ENCODE assay signal across 10 cellular contexts in genomic region chr12:122837306-122838265, GRCh38. TPM values are rescaled to one million over a fixed set of nuclear protein-coding genes. Genes with fewer than 3 reads are reported as not detected.
DNase-seq lines count a peak whose midpoint lies in the region; ATAC-seq and TF ChIP-seq lines count a peak whose summit lies in the region.
"Had no signal": no experiment of that assay in that cellular context is flagged by ENCODE, and none has a peak within 500 bp of the region (broad histone marks: within the 10 kb centered on the region; RNA-seq: fewer than 3 reads in every experiment).

No MANE protein-coding gene starts in this region.

- H3K79me2 ChIP-seq in PC-3 (ENCODE audit: low read length) (peaks cover 60% of the 10 kb centered on the region), SK-N-SH (ENCODE audit: insufficient read depth) (peaks cover 27% of the 10 kb centered on the region)

- TF ChIP-seq CTCF in PC-3 (conservative IDR thresholded peaks at IDR 0.05; ENCODE audit: low read depth, low read length) (no peak), SK-N-SH (IDR thresholded peaks at IDR 0.05) (no peak), GM13976 (IDR thresholded peaks at IDR 0.05; ENCODE audit: borderline replicate concordance, control extremely low read depth, extremely low read depth, insufficient read depth, missing control alignments) (no peak)

- H3K4me1 ChIP-seq in PC-3 (ENCODE audit: insufficient read depth, low read length) (peaks cover 56% of the 10 kb centered on the region), SK-N-SH (ENCODE audit: control insufficient read depth in 1 of 2, insufficient read depth in 2 of 2, low read depth in 1 of 2, low read length in 1 of 2) (peaks cover 18 to 37% of the 10 kb centered on the region in 2 experiments)

- TF ChIP-seq EP300 in SK-N-SH (IDR thresholded peaks at IDR 0.05; ENCODE audit: borderline replicate concordance in 1 of 2, low read depth in 1 of 2, low read length in 1 of 2) = no peak

- peaks cover 23% of the 10 kb centered on the region for H3K4me1 Mint-ChIP-seq in activated CD8-positive, alpha-beta memory T cell treated with anti-CD3 and anti-CD28 coated beads, Interleukin-2, amount 10 ng/mL, durations not matched to agents 7 days and 5 days
- H3K4me1 Mint-ChIP-seq in stimulated activated memory B cell treated with anti-CD40 and anti-IgM and Interleukin-4, amounts not matched to agents 10 μg/mL and 1 μg/mL and 100 μg/mL, for 72 hours = peaks cover 74% of the 10 kb centered on the region

- H3K9me3 ChIP-seq in PC-3 (ENCODE audit: low read length) (no peaks in the 10 kb centered on the region), iPS-18c (ENCODE audit: control insufficient read depth, insufficient read depth, low read length) (no peaks in the 10 kb centered on the region), SK-N-SH (no peaks in the 10 kb centered on the region)

- no TSS peak for BruUV-seq in PC-3 (replicated peaks; lab: Mats Ljungman, UMichigan)

- no peak overlapping the region for H3K27ac ChIP-seq in PC-3 (ENCODE audit: low read length)
- no peak overlapping the region for H3K27ac ChIP-seq in SK-N-SH (ENCODE audit: low read depth in 2 of 2, low read length in 1 of 2)

- in situ Hi-C loops in GM13976 (cut with MboI; ENCODE audit: low sequenced_read_pairs, unreplicated experiment) = no loop called here

- H3F3A ChIP-seq in PC-3 (ENCODE audit: low read length, unreplicated experiment) = peaks cover 7% of the 10 kb centered on the region
- H3F3A ChIP-seq in SK-N-SH (replicated peaks; ENCODE audit: insufficient read depth) = peaks cover 34% of the 10 kb centered on the region

- intact Hi-C loops in PC-3 (cut with micrococcal nuclease) = loop anchor here (10.0 kb wide), 1 partner anchor 63 kb away; the partner anchor contains the start of gene CCDC62

- no peak overlapping the region for H3K9ac ChIP-seq in PC-3 (ENCODE audit: low read length)
- no peak overlapping the region for H3K9ac ChIP-seq in SK-N-SH

- ATAC-seq in activated CD8-positive, alpha-beta memory T cell treated with anti-CD3 and anti-CD28 coated beads, Interleukin-2, amount 10 ng/mL, durations not matched to agents 7 days and 5 days = no peak
- ATAC-seq in PC-3 = no peak
- ATAC-seq in stimulated activated memory B cell treated with anti-CD40 and anti-IgM and Interleukin-4, amounts not matched to agents 10 μg/mL and 1 μg/mL and 100 μg/mL, for 72 hours = no peak
- no peak for ATAC-seq in HG03159 (IDR thresholded peaks at IDR 0.05; ENCODE audit: unreplicated experiment)
- ATAC-seq: HCT116 had no signal

- 0 out of 2 replicates have a peak, but pooled peaks cover 3% of the 10 kb centered on the region for H3K36me3 ChIP-seq in PC-3 (ENCODE audit: low read depth, low read length)
- H3K36me3 ChIP-seq in SK-N-SH (replicated peaks in 1 of 2; ENCODE audit: control insufficient read depth in 1 of 2, insufficient read depth in 2 of 2, low read length in 1 of 2) = no peaks in the 10 kb centered on the region

- H3K4me2 ChIP-seq in PC-3 (ENCODE audit: low read length) = peak overlapping the region; percentile 92
- no peak overlapping the region for H3K4me2 ChIP-seq in SK-N-SH

- H3K9me2 ChIP-seq in PC-3 (replicated peaks; ENCODE audit: low read length) (no peaks in the 10 kb centered on the region), SK-N-SH (no peaks in the 10 kb centered on the region)

- H3K27me3 ChIP-seq in PC-3 (ENCODE audit: low read length) (no peaks in the 10 kb centered on the region), SK-N-SH (ENCODE audit: insufficient read depth) (no peaks in the 10 kb centered on the region)

- H3K9me3 Mint-ChIP-seq in activated CD8-positive, alpha-beta memory T cell treated with anti-CD3 and anti-CD28 coated beads, Interleukin-2, amount 10 ng/mL, durations not matched to agents 7 days and 5 days (ENCODE audit: low read depth) = no peaks in the 10 kb centered on the region
- H3K9me3 Mint-ChIP-seq in stimulated activated memory B cell treated with anti-CD40 and anti-IgM and Interleukin-4, amounts not matched to agents 10 μg/mL and 1 μg/mL and 100 μg/mL, for 72 hours = no peaks in the 10 kb centered on the region

- POLR2A ChIA-PET in PC-3 (lab: Charles Lee; ENCODE audit: unreplicated experiment) = interaction anchor here (0.5 to 0.6 kb wide), 2 partner anchors 11 to 1713 kb away, joined by 3 to 17 read pairs; no protein-coding TSS in a partner anchor
- POLR2A ChIA-PET in SK-N-SH (lab: Yijun Ruan, JAX) = no interaction called here

- H2AFZ ChIP-seq in PC-3 (ENCODE audit: low read length) = no peak overlapping the region
- no peak overlapping the region for H2AFZ ChIP-seq in SK-N-SH (ENCODE audit: low read depth)

- CTCF ChIA-PET in activated CD8-positive, alpha-beta memory T cell treated with anti-CD3 and anti-CD28 coated beads, Interleukin-2, amount 10 ng/mL, durations not matched to agents 7 days and 5 days (lab: Charles Lee) = interaction anchor here (1.1 to 1.3 kb wide), 2 partner anchors 22 to 115 kb away, joined by 3 read pairs; no protein-coding TSS in a partner anchor
- CTCF ChIA-PET in PC-3 (lab: Charles Lee) (no interaction called here), SK-N-SH (lab: Yijun Ruan, JAX) (interaction anchor here (1.3 to 2.0 kb wide), 2 partner anchors 22 to 44 kb away, joined by 5 to 7 read pairs; no protein-coding TSS in a partner anchor)

- whole genome bisulfite sequencing in SK-N-SH (ENCODE audit: low lambda C conversion rate) = 91% methylated on average over 22 of the region's 22 CpGs

- H3K36me3 Mint-ChIP-seq in activated CD8-positive, alpha-beta memory T cell treated with anti-CD3 and anti-CD28 coated beads, Interleukin-2, amount 10 ng/mL, durations not matched to agents 7 days and 5 days = peaks cover 1% of the 10 kb centered on the region
- H3K36me3 Mint-ChIP-seq in stimulated activated memory B cell treated with anti-CD40 and anti-IgM and Interleukin-4, amounts not matched to agents 10 μg/mL and 1 μg/mL and 100 μg/mL, for 72 hours = peaks cover 35% of the 10 kb centered on the region

- H3K27ac Mint-ChIP-seq in activated CD8-positive, alpha-beta memory T cell treated with anti-CD3 and anti-CD28 coated beads, Interleukin-2, amount 10 ng/mL, durations not matched to agents 7 days and 5 days = no peak overlapping the region
- peak overlapping the region; percentile 96 for H3K27ac Mint-ChIP-seq in stimulated activated memory B cell treated with anti-CD40 and anti-IgM and Interleukin-4, amounts not matched to agents 10 μg/mL and 1 μg/mL and 100 μg/mL, for 72 hours

- no peak for DNase-seq in activated CD8-positive, alpha-beta memory T cell treated with anti-CD3 and anti-CD28 coated beads, Interleukin-2, amount 10 ng/mL, durations not matched to agents 7 days and 5 days
- DNase-seq in activated CD8-positive, alpha-beta memory T cell treated with anti-CD3 and anti-CD28 coated beads, Interleukin-2, amount 50 U/mL, for 4 hours = no peak
- peak; percentile 31 for DNase-seq in PC-3
- DNase-seq in SK-N-SH = no peak
- no peak for DNase-seq in GM13976 (ENCODE audit: low spot score)
- DNase-seq: NCI-H1105 treated with DMSO at 0.1 percent for 48 hours had no signal

- H3K4me3 Mint-ChIP-seq in activated CD8-positive, alpha-beta memory T cell treated with anti-CD3 and anti-CD28 coated beads, Interleukin-2, amount 10 ng/mL, durations not matched to agents 7 days and 5 days = peak overlapping the region; percentile 83
- peak overlapping the region; percentile 96 for H3K4me3 Mint-ChIP-seq in stimulated activated memory B cell treated with anti-CD40 and anti-IgM and Interleukin-4, amounts not matched to agents 10 μg/mL and 1 μg/mL and 100 μg/mL, for 72 hours

- H4K20me1 ChIP-seq in PC-3 (ENCODE audit: low read length) (no peaks in the 10 kb centered on the region), SK-N-SH (ENCODE audit: insufficient read depth) (no peaks in the 10 kb centered on the region)

- no peak for TF ChIP-seq RAD21 in SK-N-SH (IDR thresholded peaks at IDR 0.05; ENCODE audit: low read length)

- H3K4me3 ChIP-seq in PC-3 (ENCODE audit: low read length) = peak overlapping the region; percentile 69; the same call in 1 of the 2 replicates
- H3K4me3 ChIP-seq in iPS-18c (ENCODE audit: insufficient read depth, low read depth, low read length) = 0 out of 2 replicates have a peak overlapping the region, but pooled peaks have one; percentile 9
- no peak overlapping the region for H3K4me3 ChIP-seq in SK-N-SH (ENCODE audit: low read depth in 2 of 2, low read length in 1 of 2)

- H3K27me3 Mint-ChIP-seq in activated CD8-positive, alpha-beta memory T cell treated with anti-CD3 and anti-CD28 coated beads, Interleukin-2, amount 10 ng/mL, durations not matched to agents 7 days and 5 days = peaks cover 15% of the 10 kb centered on the region
- no peaks in the 10 kb centered on the region for H3K27me3 Mint-ChIP-seq in stimulated activated memory B cell treated with anti-CD40 and anti-IgM and Interleukin-4, amounts not matched to agents 10 μg/mL and 1 μg/mL and 100 μg/mL, for 72 hours

TF ChIP-seq in SK-N-SH, 30 proteins besides CTCF, POLR2A, EP300 and RAD21 (continues in another document):
- TF ChIP-seq RCOR1 (IDR thresholded peaks at IDR 0.05; ENCODE audit: low read length) = no peak
- no peak for TF ChIP-seq CHD2 (IDR thresholded peaks at IDR 0.05; ENCODE audit: low read length, partially characterized antibody)
- no peak for TF ChIP-seq SIN3A (IDR thresholded peaks at IDR 0.05; ENCODE audit: borderline replicate concordance, low read depth, low read length)
- TF ChIP-seq TAF1 (IDR thresholded peaks at IDR 0.05; ENCODE audit: borderline replicate concordance, low read depth, low read length) = no peak
- TF ChIP-seq FOXM1 (IDR thresholded peaks at IDR 0.05; ENCODE audit: low read depth) = no peak
- TF ChIP-seq TCF12 (IDR thresholded peaks at IDR 0.05) = no peak
- no peak for TF ChIP-seq USF1 (IDR thresholded peaks at IDR 0.05; ENCODE audit: borderline replicate concordance, low read depth)
- TF ChIP-seq MXI1 (IDR thresholded peaks at IDR 0.05; ENCODE audit: low read depth, low read length) = no peak

RNA-seq across cellular contexts. Expression of gene HIP1R, which starts 2.3 kb away (rescaled TPM):
- total RNA-seq in activated CD8-positive, alpha-beta memory T cell treated with anti-CD3 and anti-CD28 coated beads, Interleukin-2, amount 10 ng/mL, durations not matched to agents 7 days and 5 days = 10 to 100 TPM; 31.9 to 34.7 TPM
- 46.1 and 83.6 TPM in 2 replicates for total RNA-seq in PC-3 (2014; rRNA removed)
- 20.6 and 21.1 TPM in 2 replicates for polyA plus RNA-seq in SK-N-SH (2012; rRNA removed)
- 5.6 and 8.7 TPM in 2 replicates for polyA plus RNA-seq in SK-N-SH (2012; cell fraction: cytosol; rRNA removed)
- 122 and 128 TPM in 2 replicates for polyA plus RNA-seq in SK-N-SH (2012; cell fraction: nucleus; rRNA removed)

RNA-seq across cellular contexts. Expression of gene VPS37B, which starts 58.3 kb away (rescaled TPM):
- 10 to 100 TPM; 25.7 to 29.7 TPM for total RNA-seq in activated CD8-positive, alpha-beta memory T cell treated with anti-CD3 and anti-CD28 coated beads, Interleukin-2, amount 10 ng/mL, durations not matched to agents 7 days and 5 days
- 74.3 and 80.8 TPM in 2 replicates for total RNA-seq in PC-3 (2014; rRNA removed)
- polyA plus RNA-seq in SK-N-SH (2012; rRNA removed) = 20.9 and 41.1 TPM in 2 replicates
- 28.4 and 30.0 TPM in 2 replicates for polyA plus RNA-seq in SK-N-SH (2012; cell fraction: cytosol; rRNA removed)
- 28.8 and 35.8 TPM in 2 replicates for polyA plus RNA-seq in SK-N-SH (2012; cell fraction: nucleus; rRNA removed)

Comparison
In these comparisons a context has a peak if more than half of its experiments do, and no peak if none do; other contexts are left out.
1. H3K4me3 ChIP-seq: peak in PC-3 (single experiment) and iPS-18c (single experiment); none in SK-N-SH (0 of 2).